ENCODE assay signal across 13 cellular contexts in the genomic region with DNA sequence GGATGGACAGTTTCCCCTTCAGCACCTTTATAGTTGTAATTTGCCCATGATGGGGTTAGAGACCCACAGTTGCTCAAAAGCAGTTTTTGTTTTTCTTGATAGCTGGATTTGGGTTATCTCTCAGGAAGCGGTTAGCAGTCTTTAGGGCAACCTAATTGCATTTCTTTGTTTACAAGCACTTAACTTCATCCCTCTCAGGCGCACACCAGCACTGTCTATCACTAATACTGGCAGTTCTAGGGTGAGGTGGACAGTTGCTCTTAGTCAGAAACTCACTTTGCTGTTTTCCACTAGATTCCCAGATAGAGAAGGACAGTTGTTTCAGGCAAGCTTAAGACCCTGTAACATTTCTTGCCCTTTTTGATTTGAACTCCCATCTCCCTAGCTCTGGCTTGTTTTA.
DNase-seq lines count a peak whose midpoint lies in the region; ATAC-seq and TF ChIP-seq lines count a peak whose summit lies in the region.
"Had no signal": no experiment of that assay in that cellular context is flagged by ENCODE, and none has a peak within 500 bp of the region (broad histone marks: within the 10 kb centered on the region; RNA-seq: fewer than 3 reads in every experiment).

No MANE protein-coding gene starts in this region.

- TF ChIP-seq CTCF in ascending aorta (IDR thresholded peaks at IDR 0.05) (no peak), tibial artery (IDR thresholded peaks at IDR 0.05) (no peak)

- no peak for ATAC-seq in HG02623 (IDR thresholded peaks at IDR 0.05; ENCODE audit: unreplicated experiment)

- H3K4me1 Mint-ChIP-seq in activated naive CD4-positive, alpha-beta T cell treated with anti-CD3 and anti-CD28 coated beads, Interleukin-2, amount 10 ng/mL, durations not matched to agents 7 days and 5 days = no peaks in the 10 kb centered on the region
- H3K4me1 Mint-ChIP-seq: memory B cell had no signal

- H3K4me3 Mint-ChIP-seq in activated naive CD4-positive, alpha-beta T cell treated with anti-CD3 and anti-CD28 coated beads, Interleukin-2, amount 10 ng/mL, durations not matched to agents 7 days and 5 days = no peak overlapping the region
- H3K4me3 Mint-ChIP-seq: memory B cell had no signal

- H3K36me3 ChIP-seq in ascending aorta (no peaks in the 10 kb centered on the region), muscle layer of duodenum (ENCODE audit: control insufficient read depth in 1 of 2, insufficient read depth in 2 of 2, low read length in 2 of 2) (no peaks in the 10 kb centered on the region), tibial artery (no peaks in the 10 kb centered on the region)

- H3K27me3 ChIP-seq in ascending aorta = no peaks in the 10 kb centered on the region
- no peaks in the 10 kb centered on the region for H3K27me3 ChIP-seq in muscle layer of duodenum (ENCODE audit: low read depth, low read length)
- no peaks in the 10 kb centered on the region for H3K27me3 ChIP-seq in tibial artery

- H3K27ac ChIP-seq in ascending aorta = peak overlapping the region; percentile 55 to 72
- H3K27ac ChIP-seq in muscle layer of duodenum (ENCODE audit: low read length) = peak overlapping the region; percentile 96
- H3K27ac ChIP-seq in tibial artery = peak overlapping the region; percentile 78 to 84
- H3K27ac ChIP-seq: A549 had no signal

- H3K27me3 Mint-ChIP-seq in activated naive CD4-positive, alpha-beta T cell treated with anti-CD3 and anti-CD28 coated beads, Interleukin-2, amount 10 ng/mL, durations not matched to agents 7 days and 5 days = peaks cover 28% of the 10 kb centered on the region

- H3K9me3 ChIP-seq in ascending aorta (no peaks in the 10 kb centered on the region), muscle layer of duodenum (ENCODE audit: control insufficient read depth in 1 of 2, low read length in 2 of 2) (no peaks in the 10 kb centered on the region), tibial artery (no peaks in the 10 kb centered on the region)
- H3K9me3 ChIP-seq: A549 had no signal

- CTCF ChIA-PET in activated naive CD4-positive, alpha-beta T cell treated with anti-CD3 and anti-CD28 coated beads, Interleukin-2, amount 10 ng/mL, durations not matched to agents 7 days and 5 days (lab: Charles Lee) = no interaction called here

- H3K27ac Mint-ChIP-seq in activated naive CD4-positive, alpha-beta T cell treated with anti-CD3 and anti-CD28 coated beads, Interleukin-2, amount 10 ng/mL, durations not matched to agents 7 days and 5 days = no peak overlapping the region
- H3K27ac Mint-ChIP-seq: memory B cell had no signal

- no peaks in the 10 kb centered on the region for H3K36me3 Mint-ChIP-seq in activated naive CD4-positive, alpha-beta T cell treated with anti-CD3 and anti-CD28 coated beads, Interleukin-2, amount 10 ng/mL, durations not matched to agents 7 days and 5 days
- H3K36me3 Mint-ChIP-seq: memory B cell had no signal

- H3K4me3 ChIP-seq in ascending aorta (peak overlapping the region in 1 of 2 donors; percentile 21), muscle layer of duodenum (ENCODE audit: low read depth in 1 of 2, low read length in 2 of 2) (no peak overlapping the region), tibial artery (peak overlapping the region in 1 of 2 donors; percentile 12)
- H3K4me3 ChIP-seq: A549 had no signal

- no peaks in the 10 kb centered on the region for H3K9me3 Mint-ChIP-seq in activated naive CD4-positive, alpha-beta T cell treated with anti-CD3 and anti-CD28 coated beads, Interleukin-2, amount 10 ng/mL, durations not matched to agents 7 days and 5 days
- H3K9me3 Mint-ChIP-seq: memory B cell had no signal

- peak; percentile 36 for DNase-seq in NCI-H2227 treated with DMSO at 0.1 percent for 48 hours (lab: John Stamatoyannopoulos, UW)
- no peak for DNase-seq in NCI-H2227 (lab: John Stamatoyannopoulos, UW; ENCODE audit: unreplicated experiment)
- DNase-seq in ascending aorta (ENCODE audit: low spot score in 2 of 2) = no peak
- DNase-seq in tibial artery = no peak
- DNase-seq in activated naive CD4-positive, alpha-beta T cell treated with anti-CD3 and anti-CD28 coated beads, Interleukin-2, amount 10 ng/mL, durations not matched to agents 7 days and 5 days = no peak
- no peak for DNase-seq in stimulated activated CD4-positive, alpha-beta T cell treated with anti-CD3 and anti-CD28 coated beads, Interleukin-2, amount 100 ng/mL, for 48 hours
- DNase-seq: activated CD4-positive, alpha-beta T cell treated with anti-CD3 and anti-CD28 coated beads for 48 hours; activated gamma-delta T cell; DND-41 had no signal

- intact Hi-C loops in ascending aorta (cut with DNase I) (no loop called here), tibial artery (cut with DNase I; ENCODE audit: low total_unique reads) (no loop called here)

- H3K4me1 ChIP-seq in ascending aorta = peaks cover 4 to 23% of the 10 kb centered on the region in 2 donors
- peaks cover 17 to 60% of the 10 kb centered on the region in 2 donors for H3K4me1 ChIP-seq in muscle layer of duodenum (ENCODE audit: control insufficient read depth in 1 of 2, insufficient read depth in 2 of 2, low read length in 2 of 2)
- peaks cover 0 to 47% (median 29%) of the 10 kb centered on the region in 4 donors for H3K4me1 ChIP-seq in tibial artery
